ENCODE assay signal across 9 cellular contexts in genomic region chr15:73922186-73923151, GRCh38. TPM values are rescaled to one million over a fixed set of nuclear protein-coding genes. Genes with fewer than 3 reads are reported as not detected.
DNase-seq lines count a peak whose midpoint lies in the region; ATAC-seq and TF ChIP-seq lines count a peak whose summit lies in the region.
"Had no signal": no experiment of that assay in that cellular context is flagged by ENCODE, and none has a peak within 500 bp of the region (broad histone marks: within the 10 kb centered on the region; RNA-seq: fewer than 3 reads in every experiment).

No MANE protein-coding gene starts in this region.

- H3K4me3 ChIP-seq in HFF-Myc (replicated peaks; ENCODE audit: low read depth, low read length) (peak overlapping the region; percentile 17), heart left ventricle (peak overlapping the region in 5 of 12 donors; percentile 5 to 17 (median 6)), skin epidermis (no peak overlapping the region)

- H3K4me1 ChIP-seq in heart left ventricle, result peaks cover 26 to 73% (median 63%) of the 10 kb centered on the region in 12 donors

- H3K27me3 ChIP-seq in heart left ventricle, result peaks cover 0 to 10% (median 0%) of the 10 kb centered on the region in 9 donors

- in situ Hi-C loops in GM13977 (cut with MboI; ENCODE audit: low pct_unique_long_range_greater_than_20kb, low sequenced_read_pairs, unreplicated experiment), result no loop called here

- TF ChIP-seq POLR2A in heart left ventricle (IDR thresholded peaks at IDR 0.05), result no peak

- DNase-seq in HFF-Myc (ENCODE audit: extremely low read depth, low read depth), result no peak
- DNase-seq in SK-N-DZ (ENCODE audit: low spot score), result peak; percentile 89
- DNase-seq in heart left ventricle, result peak in 4 of 5 donors; percentile 57 to 68 (median 66)
- no peak for DNase-seq in GM13977 (ENCODE audit: low spot score)

- no peak for TF ChIP-seq CTCF in HFF-Myc (IDR thresholded peaks at IDR 0.05; ENCODE audit: low read depth, low read length, missing control alignments)
- no peak for TF ChIP-seq CTCF in heart left ventricle (IDR thresholded peaks at IDR 0.05)
- TF ChIP-seq CTCF in GM13977 (IDR thresholded peaks at IDR 0.05; ENCODE audit: extremely low read depth, insufficient read depth, missing control alignments), result no peak

- no peaks in the 10 kb centered on the region for H3K9me3 ChIP-seq in heart left ventricle

- 29 to 34% (median 31%) methylated on average over 16 to 19 of the region's 19 CpGs for WGBS in heart left ventricle, 4 donors

- H3K36me3 ChIP-seq in heart left ventricle, result no peaks in the 10 kb centered on the region

- intact Hi-C loops in heart left ventricle (cut with DNase I), result no loop called here

- peak in 3 of 4 donors; percentile 2 to 58 (median 3) for ATAC-seq in heart left ventricle
- ATAC-seq in HG02970 (IDR thresholded peaks at IDR 0.05; ENCODE audit: low FRiP score, unreplicated experiment), result no peak
- ATAC-seq in GM19023 (IDR thresholded peaks at IDR 0.05; ENCODE audit: unreplicated experiment), result no peak
- ATAC-seq in HG03175 (IDR thresholded peaks at IDR 0.05; ENCODE audit: unreplicated experiment), result no peak

- H3K27ac ChIP-seq in heart left ventricle, result peak overlapping the region; percentile 22 to 97 (median 82)
- H3K27ac ChIP-seq in skin epidermis, result peak overlapping the region in 19 of 21 experiments; percentile 33 to 90 (median 66)
- H3K27ac ChIP-seq: epithelial cell of prostate had no signal

RNA-seq across cellular contexts. Expression of gene LOXL1, which starts 3.8 kb away (rescaled TPM):
- polyA plus RNA-seq in SK-N-DZ (2014; cell fraction: cytosol; rRNA removed), result 29.4 and 31.5 TPM in 2 replicates
- 24.0 and 26.1 TPM in 2 replicates for polyA plus RNA-seq in SK-N-DZ (2014; cell fraction: nucleus; rRNA removed)
- 10 to 100 TPM; 20.7 to 79.5 (median 30.4) TPM for total RNA-seq in heart left ventricle
- polyA plus RNA-seq in heart left ventricle, result 10 to 100 TPM; 28.8 to 36.1 TPM

RNA-seq across cellular contexts. Expression of gene TBC1D21, which starts 49.1 kb away (rescaled TPM):
- not detected in 2 replicates for polyA plus RNA-seq in SK-N-DZ (2014; cell fraction: cytosol; rRNA removed)
- polyA plus RNA-seq in SK-N-DZ (2014; cell fraction: nucleus; rRNA removed), result not detected in 2 replicates
- total RNA-seq in heart left ventricle, result not detected
- polyA plus RNA-seq in heart left ventricle, result not detected

Comparison
In these comparisons a context has a peak if more than half of its experiments do, and no peak if none do; other contexts are left out.
1. DNase-seq: peak in SK-N-DZ (single experiment) and heart left ventricle (4 of 5); none in HFF-Myc (single experiment) and GM13977 (single experiment).
2. ATAC-seq: peak in heart left ventricle (3 of 4); none in HG02970 (single experiment), GM19023 (single experiment) and HG03175 (single experiment).